In the genomic region with DNA sequence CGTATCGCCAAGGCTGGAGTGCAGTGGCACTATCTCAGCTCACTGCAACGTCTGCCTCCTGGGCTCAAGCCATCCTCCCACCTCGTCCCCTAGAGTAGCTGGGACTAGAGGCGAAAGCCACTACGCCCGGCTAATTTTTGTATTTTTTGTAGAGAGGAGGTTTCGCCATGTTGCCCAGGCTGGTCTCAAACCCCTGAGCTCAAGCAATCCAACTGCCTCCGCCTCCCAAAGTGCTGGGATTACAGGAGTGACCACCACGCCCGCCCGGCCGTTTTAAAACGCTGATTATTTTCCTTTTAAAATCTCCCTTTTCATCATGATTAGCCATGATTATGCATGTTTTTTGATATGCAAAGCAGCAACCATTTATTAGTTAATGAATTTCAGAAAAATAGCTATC, we compare ENCODE assay signal across 10 cellular contexts. TPM values are rescaled to one million over a fixed set of nuclear protein-coding genes. Genes with fewer than 3 reads are reported as not detected.
DNase-seq lines count a peak whose midpoint lies in the region; ATAC-seq and TF ChIP-seq lines count a peak whose summit lies in the region.
"Had no signal": no experiment of that assay in that cellular context is flagged by ENCODE, and none has a peak within 500 bp of the region (broad histone marks: within the 10 kb centered on the region; RNA-seq: fewer than 3 reads in every experiment).

No MANE protein-coding gene starts in this region.

- H3K36me3 ChIP-seq in DOHH2 (ENCODE audit: control insufficient read depth, low read length), result peaks cover 9% of the 10 kb centered on the region
- H3K36me3 ChIP-seq in Peyer's patch, result no peaks in the 10 kb centered on the region

- no peaks in the 10 kb centered on the region for H3K9me3 Mint-ChIP-seq in activated T-helper 2 cell treated with anti-CD3 and anti-CD28 coated beads, Interferon-gamma antibody, Interleukin-2, Interleukin-4, amounts not matched to agents 10 μg/mL and 5 μg/mL and 100 μg/mL, durations not matched to agents 14 hours and 24 hours and 36 hours

- no peaks in the 10 kb centered on the region for H3K9me2 ChIP-seq in DOHH2 (replicated peaks; ENCODE audit: control insufficient read depth, low read length)

- intact Hi-C loops in activated T-helper 2 cell treated with anti-CD3 and anti-CD28 coated beads, Interferon-gamma antibody, Interleukin-2, Interleukin-4, amounts not matched to agents 10 μg/mL and 5 μg/mL and 100 μg/mL, durations not matched to agents 14 hours and 24 hours and 36 hours (cut with micrococcal nuclease), result loop anchor here (5.0 kb wide), 3 partner anchors 63 to 707 kb away; a partner anchor contains a TSS

- 0 out of 2 replicates have a peak, but pooled peaks cover 3% of the 10 kb centered on the region for H4K20me1 ChIP-seq in DOHH2 (ENCODE audit: control insufficient read depth, insufficient read depth, low read depth, low read length)

- H3K4me3 Mint-ChIP-seq in activated T-helper 2 cell treated with anti-CD3 and anti-CD28 coated beads, Interferon-gamma antibody, Interleukin-2, Interleukin-4, amounts not matched to agents 10 μg/mL and 5 μg/mL and 100 μg/mL, durations not matched to agents 14 hours and 24 hours and 36 hours (ENCODE audit: low read depth), result peak overlapping the region; percentile 66

- H3K4me1 ChIP-seq in DOHH2 (ENCODE audit: control insufficient read depth, low read length) (peaks cover 35% of the 10 kb centered on the region), Peyer's patch (peaks cover 0 to 18% (median 3%) of the 10 kb centered on the region in 4 donors)

- H3K27me3 Mint-ChIP-seq in activated T-helper 2 cell treated with anti-CD3 and anti-CD28 coated beads, Interferon-gamma antibody, Interleukin-2, Interleukin-4, amounts not matched to agents 10 μg/mL and 5 μg/mL and 100 μg/mL, durations not matched to agents 14 hours and 24 hours and 36 hours (ENCODE audit: low read depth), result no peaks in the 10 kb centered on the region

- H3K4me2 ChIP-seq in DOHH2 (ENCODE audit: low read length), result peak overlapping the region; percentile 80

- H3K4me1 Mint-ChIP-seq in activated T-helper 2 cell treated with anti-CD3 and anti-CD28 coated beads, Interferon-gamma antibody, Interleukin-2, Interleukin-4, amounts not matched to agents 10 μg/mL and 5 μg/mL and 100 μg/mL, durations not matched to agents 14 hours and 24 hours and 36 hours (ENCODE audit: low read depth), result peaks cover 25% of the 10 kb centered on the region

- TF ChIP-seq POLR2A in Peyer's patch (IDR thresholded peaks at IDR 0.05), result no peak

- no peaks in the 10 kb centered on the region for H3K9me3 ChIP-seq in DOHH2 (ENCODE audit: control insufficient read depth, insufficient read depth, low read length)
- no peaks in the 10 kb centered on the region for H3K9me3 ChIP-seq in Peyer's patch

- H3K27ac ChIP-seq in 22Rv1, result peak overlapping the region; percentile 99
- no peak overlapping the region for H3K27ac ChIP-seq in DOHH2 (ENCODE audit: low read depth, low read length)
- H3K27ac ChIP-seq in Peyer's patch, result no peak overlapping the region
- H3K27ac ChIP-seq: WERI-Rb-1 had no signal

- peaks cover 27% of the 10 kb centered on the region for H3K36me3 Mint-ChIP-seq in activated T-helper 2 cell treated with anti-CD3 and anti-CD28 coated beads, Interferon-gamma antibody, Interleukin-2, Interleukin-4, amounts not matched to agents 10 μg/mL and 5 μg/mL and 100 μg/mL, durations not matched to agents 14 hours and 24 hours and 36 hours (ENCODE audit: low read depth)

- H3K27me3 ChIP-seq in DOHH2 (ENCODE audit: control insufficient read depth, low read length), result no peaks in the 10 kb centered on the region
- H3K27me3 ChIP-seq in Peyer's patch, result no peaks in the 10 kb centered on the region

- ATAC-seq in GM21360 (IDR thresholded peaks at IDR 0.05; ENCODE audit: unreplicated experiment), result no peak
- no peak for ATAC-seq in HG03196 (IDR thresholded peaks at IDR 0.05; ENCODE audit: unreplicated experiment)

- no peak overlapping the region for H3K27ac Mint-ChIP-seq in activated T-helper 2 cell treated with anti-CD3 and anti-CD28 coated beads, Interferon-gamma antibody, Interleukin-2, Interleukin-4, amounts not matched to agents 10 μg/mL and 5 μg/mL and 100 μg/mL, durations not matched to agents 14 hours and 24 hours and 36 hours

- TF ChIP-seq CTCF in 22Rv1 (IDR thresholded peaks at IDR 0.05) (no peak), DOHH2 (IDR thresholded peaks at IDR 0.05; ENCODE audit: low read depth, low read length, poor library complexity, severe bottlenecking) (no peak), Peyer's patch (IDR thresholded peaks at IDR 0.05) (no peak)

- no peak for DNase-seq in activated T-helper 2 cell treated with anti-CD3 and anti-CD28 coated beads, Interferon-gamma antibody, Interleukin-2, Interleukin-4, amounts not matched to agents 10 μg/mL and 5 μg/mL and 100 μg/mL, durations not matched to agents 14 hours and 24 hours and 36 hours (ENCODE audit: low spot score)
- peak; percentile 32 for DNase-seq in left kidney (ENCODE audit: low read depth, low spot score)
- DNase-seq in NCI-H226, result no peak
- no peak for DNase-seq in Peyer's patch
- DNase-seq: DMS53, WERI-Rb-1 had no signal

- H3K79me2 ChIP-seq in DOHH2 (ENCODE audit: control insufficient read depth, low read length), result peaks cover 48% of the 10 kb centered on the region

- H3K4me3 ChIP-seq in DOHH2 (ENCODE audit: low read length) (no peak overlapping the region), Peyer's patch (peak overlapping the region in 1 of 4 donors; percentile 92)

- peaks cover 8% of the 10 kb centered on the region for H3F3A ChIP-seq in DOHH2 (ENCODE audit: control insufficient read depth, insufficient read depth)

RNA-seq across cellular contexts. Expression of a gene that starts 2.2 kb away (rescaled TPM):
- total RNA-seq in activated T-helper 2 cell treated with anti-CD3 and anti-CD28 coated beads, Interferon-gamma antibody, Interleukin-2, Interleukin-4, amounts not matched to agents 10 μg/mL and 5 μg/mL and 100 μg/mL, durations not matched to agents 14 hours and 24 hours and 36 hours, result 23.2 and 23.8 TPM in 2 replicates
- total RNA-seq in Peyer's patch, result 10 to 100 TPM in 3 of 4 donors, 1 to 10 TPM in 1; 8.1 to 39.6 (median 10.2) TPM
